Comparison of ENCODE assay signal across 24 cellular contexts in genomic region chr6:1347187-1347560, GRCh38. TPM values are rescaled to one million over a fixed set of nuclear protein-coding genes. Genes with fewer than 3 reads are reported as not detected.
"Had no signal": no experiment of that assay in that cellular context is flagged by ENCODE, and none has a peak within 500 bp of the region (broad histone marks: within the 10 kb centered on the region; RNA-seq: fewer than 3 reads in every experiment).

No MANE protein-coding gene starts in this region.

- H3K9me3 ChIP-seq: neutrophil, prostate gland had no signal

- H3K27ac ChIP-seq: foreskin keratinocyte, left ventricle myocardium inferior, neutrophil, ovary, prostate gland, thoracic aorta, WERI-Rb-1 had no signal

- DNase-seq: activated CD4-positive, alpha-beta T cell treated with anti-CD3 and anti-CD28 coated beads, Interleukin-2, amount 10 ng/mL, durations not matched to agents 7 days and 5 days; activated CD4-positive, CD25-positive, alpha-beta regulatory T cell treated with anti-CD3 and anti-CD28 coated beads, Interleukin-2, amount 50 U/mL, for 72 hours; activated CD8-positive, alpha-beta T cell treated with anti-CD3 and anti-CD28 coated beads for 36 hours; activated gamma-delta T cell treated with Interleukin-2 at 50 U/mL for 16 hours; aorta; foreskin keratinocyte; hippocampal formation; kidney glomerular epithelial cell; left ventricle myocardium inferior; ovary; stimulated activated CD4-positive, alpha-beta T cell treated with anti-CD3 and anti-CD28 coated beads, Interleukin-2, amount 100 ng/mL, for 48 hours; stimulated activated naive CD4-positive, alpha-beta T cell treated with Interleukin-2 at 50 U/mL for 16 hours had no signal

- H3K27me3 ChIP-seq: ovary had no signal

- ATAC-seq: activated CD8-positive, alpha-beta T cell treated with anti-CD3 and anti-CD28 coated beads for 36 hours; activated naive CD4-positive, alpha-beta T cell treated with anti-CD3 and anti-CD28 coated beads, Interleukin-2, amount 50 U/mL, for 72 hours had no signal

- H3K4me3 ChIP-seq: left ventricle myocardium inferior, ovary, prostate gland, thoracic aorta had no signal

- H3K36me3 ChIP-seq: left ventricle myocardium inferior, neutrophil, ovary, prostate gland, thoracic aorta, WERI-Rb-1 had no signal

- H3K4me1 ChIP-seq: foreskin keratinocyte, prostate gland had no signal

- FAIRE-seq: endometrium, TTC549 had no signal

RNA-seq across cellular contexts. Expression of gene FOXQ1, which starts 35.3 kb away (rescaled TPM):
- total RNA-seq: activated CD4-positive, alpha-beta T cell treated with anti-CD3 and anti-CD28 coated beads, Interleukin-2, amount 10 ng/mL, durations not matched to agents 7 days and 5 days; activated CD8-positive, alpha-beta T cell treated with anti-CD3 and anti-CD28 coated beads for 36 hours; activated naive CD4-positive, alpha-beta T cell treated with anti-CD3 and anti-CD28 coated beads, Interleukin-2, amount 50 U/mL, for 72 hours; aorta; cardiac septum; chondrocyte; left ventricle myocardium inferior; mononuclear cell; myocyte had no signal

RNA-seq across cellular contexts. Expression of gene FOXF2, which starts 42.2 kb away (rescaled TPM):
- total RNA-seq: activated CD4-positive, alpha-beta T cell treated with anti-CD3 and anti-CD28 coated beads, Interleukin-2, amount 10 ng/mL, durations not matched to agents 7 days and 5 days; activated CD8-positive, alpha-beta T cell treated with anti-CD3 and anti-CD28 coated beads for 36 hours; activated naive CD4-positive, alpha-beta T cell treated with anti-CD3 and anti-CD28 coated beads, Interleukin-2, amount 50 U/mL, for 72 hours; epithelial cell of proximal tubule; mononuclear cell; myocyte had no signal
- polyA plus RNA-seq: aorta had no signal
